ENCODE assay signal across 24 cellular contexts in the genomic region with DNA sequence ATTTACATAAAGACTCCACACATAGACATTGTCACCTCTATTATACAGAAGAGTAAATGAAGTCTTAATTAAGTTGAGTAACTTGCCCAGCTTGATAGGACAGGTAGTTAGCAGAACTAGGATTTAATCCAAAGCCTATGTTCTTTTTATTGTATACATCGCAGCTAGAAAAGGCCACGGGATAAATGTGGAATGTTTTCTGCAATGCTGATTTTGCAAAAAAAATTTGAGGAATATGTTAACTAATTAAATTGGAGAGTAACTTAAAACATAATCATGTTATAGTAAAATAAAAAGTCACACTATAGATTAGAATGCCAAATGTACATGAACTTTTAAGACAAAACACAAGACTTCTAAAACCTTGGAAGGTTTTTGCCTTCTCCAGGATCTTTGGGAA. TPM values are rescaled to one million over a fixed set of nuclear protein-coding genes. Genes with fewer than 3 reads are reported as not detected.
"Had no signal": no experiment of that assay in that cellular context is flagged by ENCODE, and none has a peak within 500 bp of the region (broad histone marks: within the 10 kb centered on the region; RNA-seq: fewer than 3 reads in every experiment).

No MANE protein-coding gene starts in this region.

- H3K4me3 ChIP-seq: ascending aorta, esophagus muscularis mucosa, gastrocnemius medialis, heart left ventricle had no signal

- ATAC-seq: activated CD4-positive, alpha-beta T cell treated with anti-CD3 and anti-CD28 coated beads for 36 hours; activated naive CD8-positive, alpha-beta T cell treated with anti-CD3 and anti-CD28 coated beads, Interleukin-2, amount 50 U/mL, for 24 hours; activated T-cell treated with anti-CD3 and anti-CD28 coated beads, Interleukin-2, amount 50 U/mL, for 4 hours; effector memory CD8-positive, alpha-beta T cell; foreskin keratinocyte; gastrocnemius medialis; heart left ventricle had no signal

- FAIRE-seq: bronchial epithelial cell had no signal

- H3K27me3 ChIP-seq: ascending aorta, esophagus muscularis mucosa, foreskin keratinocyte, gastrocnemius medialis, heart left ventricle had no signal

- H3K9me3 ChIP-seq: ascending aorta, esophagus muscularis mucosa, gastrocnemius medialis had no signal

- H3K27ac ChIP-seq: ascending aorta, esophagus muscularis mucosa, foreskin keratinocyte, gastrocnemius medialis, heart left ventricle had no signal

- DNase-seq: activated CD4-positive, alpha-beta memory T cell treated with anti-CD3 and anti-CD28 coated beads, Interleukin-2, amount 10 ng/mL, durations not matched to agents 7 days and 5 days; activated CD4-positive, alpha-beta T cell treated with anti-CD3 and anti-CD28 coated beads for 36 hours; activated CD4-positive, alpha-beta T cell treated with anti-CD3 and anti-CD28 coated beads, Interleukin-2, amount 10 ng/mL, durations not matched to agents 24 days and 14 days; activated CD4-positive, CD25-positive, alpha-beta regulatory T cell; activated CD4-positive, CD25-positive, alpha-beta regulatory T cell treated with anti-CD3 and anti-CD28 coated beads, Interleukin-2, amount 50 U/mL, for 72 hours; activated CD8-positive, alpha-beta memory T cell treated with anti-CD3 and anti-CD28 coated beads, Interleukin-2, amount 50 U/mL, for 48 hours; activated effector memory CD4-positive, alpha-beta T cell treated with anti-CD3 and anti-CD28 coated beads, Interleukin-2, amount 50 U/mL, for 16 hours; activated naive CD4-positive, alpha-beta T cell treated with anti-CD3 and anti-CD28 coated beads for 36 hours; activated naive CD8-positive, alpha-beta T cell treated with anti-CD3 and anti-CD28 coated beads for 36 hours; activated naive CD8-positive, alpha-beta T cell treated with anti-CD3 and anti-CD28 coated beads, Interleukin-2, amount 50 U/mL, for 24 hours; activated T-cell treated with anti-CD3 and anti-CD28 coated beads, Interleukin-2, amount 50 U/mL, for 4 hours; cortex of kidney; dermis blood vessel endothelial cell; effector CD4-positive, alpha-beta T cell; effector memory CD8-positive, alpha-beta T cell; erythroblast; foreskin keratinocyte; gastrocnemius medialis; glutamatergic neuron; heart left ventricle; T-helper 2 cell had no signal

- H3K4me1 ChIP-seq: ascending aorta, esophagus muscularis mucosa, foreskin keratinocyte had no signal

RNA-seq across cellular contexts. Expression of a gene that starts 58.5 kb away (rescaled TPM):
- total RNA-seq: activated naive CD4-positive, alpha-beta T cell treated with anti-CD3 and anti-CD28 coated beads for 36 hours; activated naive CD8-positive, alpha-beta T cell treated with anti-CD3 and anti-CD28 coated beads for 36 hours; ascending aorta had no signal
